7 cellular contexts compared by ENCODE assay signal in genomic region chr1:25675729-25676476, GRCh38. TPM values are rescaled to one million over a fixed set of nuclear protein-coding genes. Genes with fewer than 3 reads are reported as not detected.
A peak's percentile ranks its signal among the peaks of the same experiment; 100 is the strongest.
DNase-seq lines count a peak whose midpoint lies in the region; ATAC-seq and TF ChIP-seq lines count a peak whose summit lies in the region.

No MANE protein-coding gene starts in this region.

- peaks cover 80% of the 10 kb centered on the region for H3K4me1 Mint-ChIP-seq in activated T-cell treated with anti-CD3 and anti-CD28 coated beads, Interleukin-2, amount 50 U/mL, for 4 hours (ENCODE audit: low read depth)

- peaks cover 10% of the 10 kb centered on the region for H3K36me3 Mint-ChIP-seq in activated T-cell treated with anti-CD3 and anti-CD28 coated beads, Interleukin-2, amount 50 U/mL, for 4 hours (ENCODE audit: insufficient read depth)

- H3K9me3 Mint-ChIP-seq in activated T-cell treated with anti-CD3 and anti-CD28 coated beads, Interleukin-2, amount 50 U/mL, for 4 hours = no peaks in the 10 kb centered on the region

- no peaks in the 10 kb centered on the region for H3K36me3 ChIP-seq in right atrium auricular region

- no peaks in the 10 kb centered on the region for H3K27me3 Mint-ChIP-seq in activated T-cell treated with anti-CD3 and anti-CD28 coated beads, Interleukin-2, amount 50 U/mL, for 4 hours (ENCODE audit: low read depth)

- H3K27ac ChIP-seq in right atrium auricular region = no peak overlapping the region

- peaks cover 0 to 18% of the 10 kb centered on the region in 2 donors for H3K4me1 ChIP-seq in right atrium auricular region

- H3K27me3 ChIP-seq in right atrium auricular region = no peaks in the 10 kb centered on the region

- ATAC-seq in GM21367 (IDR thresholded peaks at IDR 0.05; ENCODE audit: unreplicated experiment) = peak; percentile 91
- ATAC-seq in HG03520 (IDR thresholded peaks at IDR 0.05; ENCODE audit: unreplicated experiment) = peak; percentile 84
- ATAC-seq in activated T-cell treated with anti-CD3 and anti-CD28 coated beads, Interleukin-2, amount 50 U/mL, for 4 hours = peak; percentile 89 to 90
- ATAC-seq in left lobe of liver = no peak

- intact Hi-C loops in posterior vena cava (cut with DNase I) = no loop called here

- no peak for TF ChIP-seq CTCF in right atrium auricular region (IDR thresholded peaks at IDR 0.05)

- H3K9me3 ChIP-seq in right atrium auricular region = no peaks in the 10 kb centered on the region

- peak; percentile 64 for DNase-seq in activated T-cell treated with anti-CD3 and anti-CD28 coated beads, Interleukin-2, amount 50 U/mL, for 4 hours
- DNase-seq in stimulated activated CD4-positive, alpha-beta T cell treated with anti-CD3 and anti-CD28 coated beads, TNF-alpha, amount 100 ng/mL, for 4 hours (ENCODE audit: low read depth in 3 of 3) = peak; percentile 43 to 55 (median 46)
- DNase-seq in right atrium auricular region (ENCODE audit: low spot score) = no peak
- no peak for DNase-seq in posterior vena cava (ENCODE audit: low spot score)
- no peak for DNase-seq in left lobe of liver (ENCODE audit: low spot score)

- peak overlapping the region; percentile 61 for H3K4me3 Mint-ChIP-seq in activated T-cell treated with anti-CD3 and anti-CD28 coated beads, Interleukin-2, amount 50 U/mL, for 4 hours

- no peak overlapping the region for H3K4me3 ChIP-seq in right atrium auricular region

RNA-seq across cellular contexts. Expression of gene MAN1C1, which starts 59.3 kb away (rescaled TPM):
- 1 to 10 TPM; 2.7 to 5.7 (median 3.1) TPM for total RNA-seq in activated T-cell treated with anti-CD3 and anti-CD28 coated beads, Interleukin-2, amount 50 U/mL, for 4 hours
- total RNA-seq in right atrium auricular region (10 to 100 TPM in 1 of 2 donors, 1 to 10 TPM in 1; 9.4 to 13.6 TPM), posterior vena cava (10 to 100 TPM; 15.0 to 29.4 TPM), left lobe of liver (39.4 TPM)

Comparison
In these comparisons a context has a peak if more than half of its experiments do, and no peak if none do; other contexts are left out.
1. DNase-seq: peak in activated T-cell treated with anti-CD3 and anti-CD28 coated beads, Interleukin-2, amount 50 U/mL, for 4 hours (single experiment) and stimulated activated CD4-positive, alpha-beta T cell treated with anti-CD3 and anti-CD28 coated beads, TNF-alpha, amount 100 ng/mL, for 4 hours (3 of 3); none in right atrium auricular region (single experiment), posterior vena cava (single experiment) and left lobe of liver (single experiment).